8 cellular contexts compared by ENCODE assay signal in genomic region chr12:9407425-9407748, GRCh38.
A peak's percentile ranks its signal among the peaks of the same experiment; 100 is the strongest.
DNase-seq lines count a peak whose midpoint lies in the region; ATAC-seq and TF ChIP-seq lines count a peak whose summit lies in the region.
"Not testable (repeated sequence)": the region's sequence is repeated elsewhere in the genome, so short reads cannot be mapped to it uniquely, and the experiment has no call there.

No MANE protein-coding gene starts in this region.

- H3K4me2 ChIP-seq in GM23338; mesendoderm (ENCODE audit: low read length): not testable (repeated sequence)

- peak overlapping the region; percentile 55; the same call in 1 of the 2 replicates for H3K27ac ChIP-seq in GM23338 (ENCODE audit: low read depth)
- H3K27ac ChIP-seq in mesendoderm (ENCODE audit: low read depth, low read length); upper lobe of right lung: not testable (repeated sequence)

- H3K4me1 ChIP-seq in GM23338 (ENCODE audit: insufficient read depth); iPS-15b (ENCODE audit: control insufficient read depth, insufficient read depth, low read length); mesendoderm (ENCODE audit: control insufficient read depth, low read depth, low read length); upper lobe of right lung: not testable (repeated sequence)

- DNase-seq in GM23338 (ENCODE audit: low spot score) (peak; percentile 51), RPMI7951 (ENCODE audit: low read depth) (peak; percentile 67), dermis microvascular lymphatic vessel endothelial cell (ENCODE audit: low read depth in 2 of 2) (peak; percentile 61 to 83), foreskin melanocyte (peak; percentile 85), mesendoderm (peak; percentile 81), pulmonary artery endothelial cell (ENCODE audit: low read depth, low spot score) (peak; percentile 33)
- DNase-seq in upper lobe of right lung, result not testable (repeated sequence)

- not testable (repeated sequence) for H3K36me3 ChIP-seq in GM23338 (ENCODE audit: insufficient read depth); iPS-15b (ENCODE audit: control insufficient read depth, insufficient read depth, low read length); mesendoderm (ENCODE audit: control insufficient read depth, insufficient read depth, low read length); upper lobe of right lung

- H3K27ac Mint-ChIP-seq in GM23338, result peak overlapping the region; percentile 77

- intact Hi-C loops in upper lobe of right lung (cut with DNase I), result not testable (repeated sequence)

- H3K79me1 ChIP-seq in mesendoderm (ENCODE audit: low read length), result not testable (repeated sequence)

- H3K18ac ChIP-seq in mesendoderm (ENCODE audit: low read length), result not testable (repeated sequence)

- not testable (repeated sequence) for H3K9me3 ChIP-seq in iPS-15b (ENCODE audit: control insufficient read depth, insufficient read depth, low read length); upper lobe of right lung

- H3F3A ChIP-seq in GM23338 (replicated peaks; ENCODE audit: low read depth), result not testable (repeated sequence)

- not testable (repeated sequence) for H3K79me2 ChIP-seq in GM23338 (replicated peaks; ENCODE audit: insufficient read depth); mesendoderm (ENCODE audit: control insufficient read depth, insufficient read depth, low read length)

- not testable (repeated sequence) for H3K4me3 ChIP-seq in GM23338; mesendoderm (ENCODE audit: low read length)
- H3K4me3 ChIP-seq in iPS-15b (ENCODE audit: low read depth, low read length), result peak overlapping the region; percentile 43
- H3K4me3 ChIP-seq in upper lobe of right lung, result peak overlapping the region; percentile 36

- H2BK5ac ChIP-seq in mesendoderm (ENCODE audit: low read length), result not testable (repeated sequence)

- not testable (repeated sequence) for H3K4me3 Mint-ChIP-seq in GM23338

- H3K4ac ChIP-seq in mesendoderm (ENCODE audit: low read depth, low read length), result not testable (repeated sequence)

- not testable (repeated sequence) for H2AFZ ChIP-seq in GM23338

- not testable (repeated sequence) for H4K8ac ChIP-seq in mesendoderm (ENCODE audit: low read depth, low read length)

- no CpG with 5 or more reads among the region's 4 CpGs for WGBS in mesendoderm (ENCODE audit: extremely low coverage, insufficient coverage, low lambda C conversion rate)

- not testable (repeated sequence) for H3K23ac ChIP-seq in mesendoderm (ENCODE audit: low read length)

- ATAC-seq in GM23338, upper lobe of right lung: not testable (repeated sequence)

- H3K9me2 ChIP-seq in GM23338 (ENCODE audit: insufficient read depth), result not testable (repeated sequence)

- not testable (repeated sequence) for H3K27me3 ChIP-seq in GM23338 (ENCODE audit: insufficient read depth); iPS-15b (ENCODE audit: control insufficient read depth, insufficient read depth, low read length); mesendoderm (ENCODE audit: insufficient read depth, low read length, poor library complexity); upper lobe of right lung

- H4K5ac ChIP-seq in mesendoderm (ENCODE audit: low read length), result not testable (repeated sequence)

- not testable (repeated sequence) for H3K9ac ChIP-seq in iPS-15b (ENCODE audit: low read depth, low read length); mesendoderm (ENCODE audit: low read length)

- H3K9me3 Mint-ChIP-seq in GM23338, result not testable (repeated sequence)

- H3K56ac ChIP-seq in mesendoderm (ENCODE audit: low read length), result not testable (repeated sequence)

- TF ChIP-seq CTCF in GM23338 (conservative IDR thresholded peaks at IDR 0.05; ENCODE audit: low read depth in 2 of 2); upper lobe of right lung (IDR thresholded peaks at IDR 0.05): not testable (repeated sequence)

- H2BK15ac ChIP-seq in mesendoderm (replicated peaks; ENCODE audit: low read depth), result not testable (repeated sequence)

- not testable (repeated sequence) for H3K4me1 Mint-ChIP-seq in GM23338

- not testable (repeated sequence) for H2AK5ac ChIP-seq in mesendoderm (ENCODE audit: low read length)

- H3K27me3 Mint-ChIP-seq in GM23338 (ENCODE audit: insufficient read depth, low read depth, poor library complexity), result not testable (repeated sequence)

- not testable (repeated sequence) for H4K20me1 ChIP-seq in GM23338 (replicated peaks; ENCODE audit: insufficient read depth)

- H3K36me3 Mint-ChIP-seq in GM23338 (ENCODE audit: low read depth), result peaks cover 11% of the 10 kb centered on the region

- H2BK120ac ChIP-seq in mesendoderm (ENCODE audit: low read depth, low read length), result not testable (repeated sequence)
